8 cellular contexts compared by ENCODE assay signal in the genomic region with DNA sequence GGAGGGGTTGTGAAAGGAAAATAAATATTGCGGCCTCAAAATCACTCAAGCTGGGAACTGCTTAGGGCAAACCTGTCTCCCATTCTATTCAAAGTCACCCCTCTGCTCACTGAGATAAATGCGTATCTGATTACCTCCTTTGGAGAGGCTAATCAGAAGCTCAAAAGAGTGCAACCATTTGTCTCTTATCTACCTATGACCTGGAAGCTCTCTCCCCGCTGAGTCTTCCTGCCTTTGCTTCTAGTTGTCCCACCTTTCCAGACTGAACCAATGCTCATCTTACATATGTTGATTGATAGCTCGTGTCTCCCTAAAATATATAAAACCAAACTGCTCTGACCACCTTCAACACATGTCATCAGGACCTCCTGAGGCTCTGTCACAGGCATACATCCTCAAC.
"Had no signal": no experiment of that assay in that cellular context is flagged by ENCODE, and none has a peak within 500 bp of the region (broad histone marks: within the 10 kb centered on the region; RNA-seq: fewer than 3 reads in every experiment).

No MANE protein-coding gene starts in this region.

- H3K4me3 ChIP-seq: GM23248 had no signal

- H3K27ac Mint-ChIP-seq: IgD-negative memory B cell had no signal

- ATAC-seq: HepG2 had no signal

- DNase-seq: GM23248, GOT3, H7, HCEC 1CT, KBM-7 had no signal

- H3K27ac ChIP-seq: GM23248, HL-60 had no signal

- H3K36me3 Mint-ChIP-seq: IgD-negative memory B cell had no signal

- H3K9ac ChIP-seq: GM23248 had no signal

- H3K4me3 Mint-ChIP-seq: IgD-negative memory B cell had no signal
